In genomic region chr2:219057709-219058540, GRCh38 we compare ENCODE assay signal across 8 cellular contexts. TPM values are rescaled to one million over a fixed set of nuclear protein-coding genes. Genes with fewer than 3 reads are reported as not detected.
DNase-seq lines count a peak whose midpoint lies in the region; ATAC-seq and TF ChIP-seq lines count a peak whose summit lies in the region.

No MANE protein-coding gene starts in this region.

- no peaks in the 10 kb centered on the region for H3K27me3 ChIP-seq in lung (ENCODE audit: control insufficient read depth, insufficient read depth)

- H3K4me1 ChIP-seq in lung (ENCODE audit: control insufficient read depth in 2 of 2, insufficient read depth in 2 of 2, low read length in 2 of 2) = peaks cover 7 to 16% of the 10 kb centered on the region in 2 donors

- peak; percentile 77 for DNase-seq in NCI-H345 (lab: John Stamatoyannopoulos, UW)
- peak; percentile 77 for DNase-seq in activated CD4-positive, alpha-beta T cell treated with anti-CD3 and anti-CD28 coated beads, Interleukin-2, amount 50 U/mL, for 1 hour
- DNase-seq in dermis microvascular lymphatic vessel endothelial cell (ENCODE audit: low read depth in 2 of 2) = peak; percentile 29 to 63
- peak; percentile 74 for DNase-seq in lung (ENCODE audit: low spot score)
- DNase-seq in stimulated activated CD4-positive, alpha-beta T cell treated with anti-CD3 and anti-CD28 coated beads, TNF-alpha, amount 100 ng/mL, for 48 hours (ENCODE audit: low read depth in 3 of 3) = peak; percentile 56 to 72 (median 60)

- ATAC-seq in GM18517 (IDR thresholded peaks at IDR 0.05; ENCODE audit: unreplicated experiment) = peak; percentile 81
- ATAC-seq in HG03103 (IDR thresholded peaks at IDR 0.05; ENCODE audit: low read depth, unreplicated experiment) = peak; percentile 62
- peak; percentile 87 for ATAC-seq in lung (ENCODE audit: insufficient read depth, low FRiP score)

- peaks cover 0 to 4% of the 10 kb centered on the region in 2 donors for H3K36me3 ChIP-seq in lung (ENCODE audit: control insufficient read depth in 2 of 2, insufficient read depth in 2 of 2, low read length in 2 of 2)

- 4 to 14% methylated on average over 52 of the region's 52 CpGs for WGBS in lung, 2 donors

- H3K9me3 ChIP-seq in lung (ENCODE audit: control insufficient read depth in 2 of 2, insufficient read depth in 1 of 2, low read length in 1 of 2) = no peaks in the 10 kb centered on the region

- peak; percentile 95 for TF ChIP-seq CTCF in 22Rv1 (IDR thresholded peaks at IDR 0.05)
- TF ChIP-seq CTCF in lung (IDR thresholded peaks at IDR 0.05; ENCODE audit: control extremely low read depth, extremely low read depth) = peak; percentile 98

- H3K27ac ChIP-seq in 22Rv1 (no peak overlapping the region), lung (ENCODE audit: low read depth in 1 of 2, low read length in 1 of 2) (no peak overlapping the region)

- H3K4me3 ChIP-seq in lung = no peak overlapping the region

RNA-seq across cellular contexts. Expression of gene IHH, which starts 2.8 kb away (rescaled TPM):
- under 0.01 TPM in 2 replicates for total RNA-seq in dermis microvascular lymphatic vessel endothelial cell
- 1 to 10 TPM; 2.2 to 4.4 TPM for total RNA-seq in lung
- 1 to 10 TPM in 1 of 2 donors, under 1 TPM in 1; 0.55 to 1.8 TPM for polyA plus RNA-seq in lung

RNA-seq across cellular contexts. Expression of gene CFAP65, which starts 16.6 kb away (rescaled TPM):
- total RNA-seq in dermis microvascular lymphatic vessel endothelial cell (not detected in 2 replicates), lung (10 to 100 TPM; 10.3 to 16.5 TPM)
- polyA plus RNA-seq in lung = 1 to 10 TPM; 3.9 to 5.8 TPM

Comparison
In these comparisons a context has a peak if more than half of its experiments do, and no peak if none do; other contexts are left out.
1. RNA of gene CFAP65, which starts 16.6 kb away (total RNA-seq): 10.3 to 16.5 TPM in lung; not detected in dermis microvascular lymphatic vessel endothelial cell; every median in the first group is over 10 times any median in the second.
2. Peak in every context shown above with its lines, with median percentiles within 50 percentile points of each other: ATAC-seq and DNase-seq.